16 cellular contexts compared by ENCODE assay signal in genomic region chr14:77825895-77826519, GRCh38.
"Had no signal": no experiment of that assay in that cellular context is flagged by ENCODE, and none has a peak within 500 bp of the region (broad histone marks: within the 10 kb centered on the region; RNA-seq: fewer than 3 reads in every experiment).

No MANE protein-coding gene starts in this region.

- H3K27me3 Mint-ChIP-seq: activated naive CD8-positive, alpha-beta T cell treated with anti-CD3 and anti-CD28 coated beads for 36 hours; effector memory CD8-positive, alpha-beta T cell; natural killer cell treated with Interleukin-12 subunit alpha and Interleukin-12 subunit beta and Interleukin-15 and Interleukin-18, amount 100 ng/mL, for 72 hours; stimulated activated naive CD8-positive, alpha-beta T cell treated with anti-CD3 and anti-CD28 coated beads, Interleukin-15, Interleukin-2, amounts not matched to agents 100 ng/mL and 50 ng/mL, for 24 hours; T-helper 17 cell had no signal

- H3K36me3 Mint-ChIP-seq: natural killer cell treated with Interleukin-12 subunit alpha and Interleukin-12 subunit beta and Interleukin-15 and Interleukin-18, amount 100 ng/mL, for 72 hours had no signal

- DNase-seq: activated CD4-positive, alpha-beta T cell treated with anti-CD3 and anti-CD28 coated beads, Interleukin-2, amount 50 U/mL, for 1 hour; activated CD4-positive, CD25-positive, alpha-beta regulatory T cell; activated CD8-positive, alpha-beta memory T cell treated with anti-CD3 and anti-CD28 coated beads for 24 hours; activated naive CD8-positive, alpha-beta T cell treated with anti-CD3 and anti-CD28 coated beads for 36 hours; brain microvascular endothelial cell; dermis blood vessel endothelial cell; effector memory CD8-positive, alpha-beta T cell; gastrocnemius medialis; mesendoderm; psoas muscle; T-helper 17 cell; testis had no signal

- H3K9me3 ChIP-seq: gastrocnemius medialis, psoas muscle, testis had no signal

- H3K27me3 ChIP-seq: brain microvascular endothelial cell, gastrocnemius medialis, testis had no signal

- H3K4me3 ChIP-seq: gastrocnemius medialis, psoas muscle, testis had no signal

- H3K9me3 Mint-ChIP-seq: activated naive CD8-positive, alpha-beta T cell treated with anti-CD3 and anti-CD28 coated beads for 36 hours; activated T-helper 1 cell treated with anti-CD3 and anti-CD28 coated beads, Interleukin-12 subunit alpha, Interleukin-12 subunit beta, Interleukin-2, Interleukin-4 antibody, amounts not matched to agents 30 ng/mL and 10 ng/mL and 1 ng/mL, durations not matched to agents 14 hours and 24 hours and 36 hours; effector memory CD8-positive, alpha-beta T cell; natural killer cell treated with Interleukin-12 subunit alpha and Interleukin-12 subunit beta and Interleukin-15 and Interleukin-18, amount 100 ng/mL, for 72 hours; stimulated activated naive CD8-positive, alpha-beta T cell treated with anti-CD3 and anti-CD28 coated beads, Interleukin-15, Interleukin-2, amounts not matched to agents 100 ng/mL and 50 ng/mL, for 24 hours had no signal

- H3K4me1 ChIP-seq: gastrocnemius medialis, psoas muscle, testis had no signal

- H3K36me3 ChIP-seq: brain microvascular endothelial cell had no signal

- H3K27ac ChIP-seq: brain microvascular endothelial cell, gastrocnemius medialis, psoas muscle, testis had no signal

- H3K4me3 Mint-ChIP-seq: activated naive CD8-positive, alpha-beta T cell treated with anti-CD3 and anti-CD28 coated beads for 36 hours; activated T-helper 1 cell treated with anti-CD3 and anti-CD28 coated beads, Interleukin-12 subunit alpha, Interleukin-12 subunit beta, Interleukin-2, Interleukin-4 antibody, amounts not matched to agents 30 ng/mL and 10 ng/mL and 1 ng/mL, durations not matched to agents 14 hours and 24 hours and 36 hours; effector memory CD8-positive, alpha-beta T cell; natural killer cell treated with Interleukin-12 subunit alpha and Interleukin-12 subunit beta and Interleukin-15 and Interleukin-18, amount 100 ng/mL, for 72 hours; stimulated activated naive CD8-positive, alpha-beta T cell treated with anti-CD3 and anti-CD28 coated beads, Interleukin-15, Interleukin-2, amounts not matched to agents 100 ng/mL and 50 ng/mL, for 24 hours; T-helper 17 cell had no signal

- ATAC-seq: effector memory CD8-positive, alpha-beta T cell; gastrocnemius medialis; natural killer cell treated with Interleukin-12 subunit alpha and Interleukin-12 subunit beta and Interleukin-15 and Interleukin-18, amount 100 ng/mL, for 72 hours; sciatic nerve; T-helper 17 cell had no signal

- H3K27ac Mint-ChIP-seq: activated naive CD8-positive, alpha-beta T cell treated with anti-CD3 and anti-CD28 coated beads for 36 hours; activated T-helper 1 cell treated with anti-CD3 and anti-CD28 coated beads, Interleukin-12 subunit alpha, Interleukin-12 subunit beta, Interleukin-2, Interleukin-4 antibody, amounts not matched to agents 30 ng/mL and 10 ng/mL and 1 ng/mL, durations not matched to agents 14 hours and 24 hours and 36 hours; effector memory CD8-positive, alpha-beta T cell; natural killer cell treated with Interleukin-12 subunit alpha and Interleukin-12 subunit beta and Interleukin-15 and Interleukin-18, amount 100 ng/mL, for 72 hours; stimulated activated naive CD8-positive, alpha-beta T cell treated with anti-CD3 and anti-CD28 coated beads, Interleukin-15, Interleukin-2, amounts not matched to agents 100 ng/mL and 50 ng/mL, for 24 hours; T-helper 17 cell had no signal

- H3K4me1 Mint-ChIP-seq: activated naive CD8-positive, alpha-beta T cell treated with anti-CD3 and anti-CD28 coated beads for 36 hours had no signal
